In genomic region chr2:190912731-190913130, GRCh38 we compare ENCODE assay signal across 26 cellular contexts. TPM values are rescaled to one million over a fixed set of nuclear protein-coding genes. Genes with fewer than 3 reads are reported as not detected.
A peak's percentile ranks its signal among the peaks of the same experiment; 100 is the strongest.
DNase-seq lines count a peak whose midpoint lies in the region; ATAC-seq and TF ChIP-seq lines count a peak whose summit lies in the region.
"Had no signal": no experiment of that assay in that cellular context is flagged by ENCODE, and none has a peak within 500 bp of the region (broad histone marks: within the 10 kb centered on the region; RNA-seq: fewer than 3 reads in every experiment).

No MANE protein-coding gene starts in this region.

- H3F3A ChIP-seq in SK-N-SH (replicated peaks; ENCODE audit: insufficient read depth), result peaks cover 50% of the 10 kb centered on the region

- no peak for DNase-seq in SK-N-SH
- DNase-seq in HS-5 (ENCODE audit: low read depth), result peak; percentile 36
- DNase-seq in brain microvascular endothelial cell, result peak; percentile 50
- DNase-seq in osteocyte (ENCODE audit: extremely low spot score, unreplicated experiment), result no peak
- no peak for DNase-seq in GM20000 (ENCODE audit: low spot score)
- DNase-seq in stimulated activated naive CD8-positive, alpha-beta T cell treated with anti-CD3 and anti-CD28 coated beads, Interleukin-15, Interleukin-2, amounts not matched to agents 100 U/mL and 50 U/mL, for 24 hours, result no peak
- DNase-seq in RWPE1 (ENCODE audit: low spot score), result no peak
- DNase-seq: activated CD4-positive, alpha-beta T cell treated with anti-CD3 and anti-CD28 coated beads for 36 hours; activated CD8-positive, alpha-beta memory T cell treated with anti-CD3 and anti-CD28 coated beads for 24 hours; heart right ventricle; Karpas-422; left colon; mesendoderm; NCI-H1092; NCI-H2029 treated with DMSO at 0.1 percent for 48 hours; occipital lobe; PC-3; SIG-M5; stimulated activated CD4-positive, alpha-beta T cell treated with anti-CD3 and anti-CD28 coated beads, Interleukin-4, amount 100 ng/mL, for 24 hours; stimulated activated naive CD8-positive, alpha-beta T cell treated with anti-CD3 and anti-CD28 coated beads, Interleukin-15, amount 100 ng/mL, for 72 hours; transverse colon had no signal

- TF ChIP-seq CTCF in SK-N-SH (IDR thresholded peaks at IDR 0.05) (no peak), brain microvascular endothelial cell (IDR thresholded peaks at IDR 0.05; ENCODE audit: low read depth, low read length, missing control alignments) (no peak), osteocyte (IDR thresholded peaks at IDR 0.05) (no peak), GM20000 (IDR thresholded peaks at IDR 0.05; ENCODE audit: extremely low read depth, missing control alignments) (no peak), RWPE1 (conservative IDR thresholded peaks at IDR 0.05; ENCODE audit: low read depth) (no peak)

- no peak overlapping the region for H2AFZ ChIP-seq in SK-N-SH (ENCODE audit: low read depth)

- H3K9me3 Mint-ChIP-seq in osteocyte (ENCODE audit: unreplicated experiment), result peaks cover 2% of the 10 kb centered on the region
- H3K9me3 Mint-ChIP-seq: activated naive CD4-positive, alpha-beta T cell treated with anti-CD3 and anti-CD28 coated beads, Interleukin-2, amount 50 U/mL, for 72 hours; dendritic cell treated with granulocyte-macrophage colony-stimulating factor and Interleukin-4, amounts not matched to agents 40 ng/mL and 50 ng/mL, for 4 days; stimulated activated naive CD8-positive, alpha-beta T cell treated with anti-CD3 and anti-CD28 coated beads, Interleukin-15, amount 100 ng/mL, for 72 hours had no signal

- POLR2A ChIA-PET in SK-N-SH (lab: Yijun Ruan, JAX), result no interaction called here
- POLR2A ChIA-PET in RWPE1 (lab: Yijun Ruan, JAX; ENCODE audit: low non-redundant PET), result no interaction called here

- ATAC-seq in SK-N-SH treated with all-trans-retinoic acid at 6 μM for 48 hours, result no peak
- ATAC-seq in stimulated activated naive CD8-positive, alpha-beta T cell treated with anti-CD3 and anti-CD28 coated beads, Interleukin-15, Interleukin-2, amounts not matched to agents 100 U/mL and 50 U/mL, for 24 hours, result no peak
- ATAC-seq: heart right ventricle, left colon had no signal

- peaks cover 42% of the 10 kb centered on the region for H3K4me1 Mint-ChIP-seq in osteocyte (ENCODE audit: unreplicated experiment)

- no peak overlapping the region for H3K4me2 ChIP-seq in SK-N-SH
- H3K4me2 ChIP-seq: BLaER1 had no signal

- in situ Hi-C loops in brain microvascular endothelial cell (cut with HindIII; ENCODE audit: low pct_ligation_motif_present, low sequenced_read_pairs), result no loop called here

- CTCF ChIA-PET in SK-N-SH (lab: Yijun Ruan, JAX), result no interaction called here
- CTCF ChIA-PET in RWPE1 (lab: Yijun Ruan, JAX), result no interaction called here

- peak overlapping the region; percentile 63 for H3K27ac Mint-ChIP-seq in osteocyte (ENCODE audit: unreplicated experiment)

- H3K27ac ChIP-seq in SK-N-SH (ENCODE audit: low read depth in 2 of 2, low read length in 1 of 2) (no peak overlapping the region), brain microvascular endothelial cell (peak overlapping the region; percentile 14), RWPE1 (no peak overlapping the region)
- H3K27ac ChIP-seq: 22Rv1, BLaER1, heart right ventricle, transverse colon had no signal

- H3K36me3 ChIP-seq in SK-N-SH (replicated peaks in 1 of 2; ENCODE audit: control insufficient read depth in 1 of 2, insufficient read depth in 2 of 2, low read length in 1 of 2) (peaks cover 70 to 86% of the 10 kb centered on the region in 2 experiments), brain microvascular endothelial cell (replicated peaks) (peaks cover 29% of the 10 kb centered on the region)

- H3K4me3 Mint-ChIP-seq in osteocyte (ENCODE audit: unreplicated experiment), result no peak overlapping the region
- H3K4me3 Mint-ChIP-seq: activated CD4-positive, alpha-beta T cell treated with anti-CD3 and anti-CD28 coated beads for 36 hours; dendritic cell treated with granulocyte-macrophage colony-stimulating factor and Interleukin-4, amounts not matched to agents 40 ng/mL and 50 ng/mL, for 4 days; stimulated activated naive CD8-positive, alpha-beta T cell treated with anti-CD3 and anti-CD28 coated beads, Interleukin-15, amount 100 ng/mL, for 72 hours had no signal

- peaks cover 9 to 20% of the 10 kb centered on the region in 2 experiments; a peak in 3 of 4 replicates for H3K4me1 ChIP-seq in SK-N-SH (ENCODE audit: control insufficient read depth in 1 of 2, insufficient read depth in 2 of 2, low read depth in 1 of 2, low read length in 1 of 2)
- H3K4me1 ChIP-seq: BLaER1 had no signal

- no peaks in the 10 kb centered on the region for H3K27me3 Mint-ChIP-seq in osteocyte (ENCODE audit: unreplicated experiment)
- H3K27me3 Mint-ChIP-seq: activated CD4-positive, alpha-beta T cell treated with anti-CD3 and anti-CD28 coated beads for 36 hours; dendritic cell treated with granulocyte-macrophage colony-stimulating factor and Interleukin-4, amounts not matched to agents 40 ng/mL and 50 ng/mL, for 4 days; stimulated activated naive CD8-positive, alpha-beta T cell treated with anti-CD3 and anti-CD28 coated beads, Interleukin-15, amount 100 ng/mL, for 72 hours had no signal

- H4K20me1 ChIP-seq in SK-N-SH (ENCODE audit: insufficient read depth), result no peaks in the 10 kb centered on the region

- no peaks in the 10 kb centered on the region for H3K9me2 ChIP-seq in SK-N-SH

- no peak for TF ChIP-seq EP300 in SK-N-SH (IDR thresholded peaks at IDR 0.05; ENCODE audit: borderline replicate concordance in 1 of 2, low read depth in 1 of 2, low read length in 1 of 2)

- no peak overlapping the region for H3K9ac ChIP-seq in SK-N-SH
- H3K9ac ChIP-seq: BLaER1 had no signal

- no peaks in the 10 kb centered on the region for H3K9me3 ChIP-seq in SK-N-SH
- H3K9me3 ChIP-seq: BLaER1, heart right ventricle, transverse colon had no signal

- peaks cover 73% of the 10 kb centered on the region for H3K79me2 ChIP-seq in SK-N-SH (ENCODE audit: insufficient read depth)

- H3K36me3 Mint-ChIP-seq in osteocyte (ENCODE audit: unreplicated experiment), result peaks cover 48% of the 10 kb centered on the region

- H3K27me3 ChIP-seq in SK-N-SH (ENCODE audit: insufficient read depth), result no peaks in the 10 kb centered on the region
- H3K27me3 ChIP-seq in brain microvascular endothelial cell (replicated peaks), result no peaks in the 10 kb centered on the region
- H3K27me3 ChIP-seq: BLaER1, heart right ventricle, transverse colon had no signal

- 84% methylated on average over 5 of the region's 5 CpGs for WGBS in SK-N-SH (ENCODE audit: low lambda C conversion rate)

- no peak for TF ChIP-seq RAD21 in SK-N-SH (IDR thresholded peaks at IDR 0.05; ENCODE audit: low read length)

- H3K4me3 ChIP-seq in SK-N-SH (ENCODE audit: low read depth in 2 of 2, low read length in 1 of 2), result no peak overlapping the region
- H3K4me3 ChIP-seq in brain microvascular endothelial cell (ENCODE audit: low read depth, low read length), result no peak overlapping the region
- H3K4me3 ChIP-seq: BLaER1, heart right ventricle, transverse colon had no signal

TF ChIP-seq in SK-N-SH, 30 proteins besides CTCF, POLR2A, EP300 and RAD21 (continues in another document):
- TF ChIP-seq PBX3 (IDR thresholded peaks at IDR 0.05) (no peak), TEAD4 (IDR thresholded peaks at IDR 0.05; ENCODE audit: borderline replicate concordance, insufficient read depth) (no peak), FOXM1 (IDR thresholded peaks at IDR 0.05; ENCODE audit: low read depth) (no peak), IRF3 (IDR thresholded peaks at IDR 0.05; ENCODE audit: low read depth, low read length) (no peak)

TF ChIP-seq in SK-N-SH treated with all-trans-retinoic acid at 6 μM for 48 hours, 23 proteins besides CTCF, POLR2A, EP300 and RAD21 (continues in another document):
- TF ChIP-seq CSRNP3 (CRISPR knock-in tag; IDR thresholded peaks at IDR 0.05), result no peak
- no peak for TF ChIP-seq ESRRG (CRISPR knock-in tag; IDR thresholded peaks at IDR 0.05)
- no peak for TF ChIP-seq GLIS3 (CRISPR knock-in tag; IDR thresholded peaks at IDR 0.05)
- TF ChIP-seq BACH2 (CRISPR knock-in tag; IDR thresholded peaks at IDR 0.05; ENCODE audit: borderline replicate concordance), result no peak
- TF ChIP-seq ZNF565 (CRISPR knock-in tag; conservative IDR thresholded peaks at IDR 0.05; ENCODE audit: low read depth), result no peak
- no peak for TF ChIP-seq TOX (CRISPR knock-in tag; IDR thresholded peaks at IDR 0.05; ENCODE audit: borderline replicate concordance)
- no peak for TF ChIP-seq SNAI2 (CRISPR knock-in tag; IDR thresholded peaks at IDR 0.05)

RNA-seq across cellular contexts. Expression of gene GLS, which starts 32.1 kb away (rescaled TPM):
- polyA plus RNA-seq in SK-N-SH (2012; rRNA removed), result 37.2 and 58.5 TPM in 2 replicates
- 42.9 and 63.8 TPM in 2 replicates for polyA plus RNA-seq in SK-N-SH (2012; cell fraction: cytosol; rRNA removed)
- polyA plus RNA-seq in SK-N-SH (2012; cell fraction: nucleus; rRNA removed), result 69.8 and 184 TPM in 2 replicates
- total RNA-seq in osteocyte, result 167 and 178 TPM in 2 replicates

Comparison
In these comparisons a context has a peak if more than half of its experiments do, and no peak if none do; other contexts are left out.
1. DNase-seq: peak in HS-5 (single experiment) and brain microvascular endothelial cell (single experiment); none in SK-N-SH (single experiment), osteocyte (single experiment), GM20000 (single experiment), stimulated activated naive CD8-positive, alpha-beta T cell treated with anti-CD3 and anti-CD28 coated beads, Interleukin-15, Interleukin-2, amounts not matched to agents 100 U/mL and 50 U/mL, for 24 hours (single experiment) and RWPE1 (single experiment).